1 cellular context compared by ENCODE assay signal in genomic region chr15:56244811-56245576, GRCh38.
TF ChIP-seq lines count a peak whose summit lies in the region.

No MANE protein-coding gene starts in this region.

TF ChIP-seq in HepG2, 621 proteins besides CTCF, POLR2A, EP300 and RAD21 (continued from another document and continues in another):
- TF ChIP-seq MAX (IDR thresholded peaks at IDR 0.05) (peak; percentile 90), ZNF746 (CRISPR knock-in tag; IDR thresholded peaks at IDR 0.05) (peak; percentile 31; the same call in 1 of the 2 replicates), ZNF644 (CRISPR knock-in tag; IDR thresholded peaks at IDR 0.05; ENCODE audit: low read depth) (peak; percentile 88), IRF2 (CRISPR knock-in tag; IDR thresholded peaks at IDR 0.05) (peak; percentile 16; the same call in 1 of the 2 replicates), SPEN (CRISPR knock-in tag; IDR thresholded peaks at IDR 0.05; ENCODE audit: low read depth) (0 out of 2 replicates have a peak, but pooled peaks have one; percentile 29), NFYC (CRISPR knock-in tag; IDR thresholded peaks at IDR 0.05) (peak; percentile 59), NFYB (CRISPR knock-in tag; IDR thresholded peaks at IDR 0.05) (peak; percentile 61; the same call in 1 of the 2 replicates), USF2 (IDR thresholded peaks at IDR 0.05; ENCODE audit: low read depth, low read length) (no peak), USF2 (CRISPR knock-in tag; IDR thresholded peaks at IDR 0.05; ENCODE audit: borderline replicate concordance) (no peak), ZFY (CRISPR knock-in tag; IDR thresholded peaks at IDR 0.05) (peak; percentile 79), THAP9 (CRISPR knock-in tag; IDR thresholded peaks at IDR 0.05; ENCODE audit: borderline replicate concordance) (0 out of 2 replicates have a peak, but pooled peaks have one; percentile 24), ISL2 (CRISPR knock-in tag; IDR thresholded peaks at IDR 0.05) (0 out of 2 replicates have a peak, but pooled peaks have one; percentile 22), ZNF580 (CRISPR knock-in tag; IDR thresholded peaks at IDR 0.05; ENCODE audit: borderline replicate concordance, low read depth) (0 out of 2 replicates have a peak, but pooled peaks have one; percentile 59), PHF21A (CRISPR knock-in tag; IDR thresholded peaks at IDR 0.05) (peak; percentile 74), TOE1 (CRISPR knock-in tag; IDR thresholded peaks at IDR 0.05) (no peak; the same call in 1 of the 2 replicates), TEAD3 (CRISPR knock-in tag; optimal IDR thresholded peaks at IDR 0.05; ENCODE audit: borderline replicate concordance) (peak; percentile 28), ZNF740 (CRISPR knock-in tag; IDR thresholded peaks at IDR 0.05) (peak; percentile 94), FOXP4 (CRISPR knock-in tag; IDR thresholded peaks at IDR 0.05) (peak; percentile 42; the same call in 1 of the 2 replicates), HMGXB3 (CRISPR knock-in tag; IDR thresholded peaks at IDR 0.05; ENCODE audit: borderline replicate concordance) (peak; percentile 56; the same call in 1 of the 2 replicates), FOXC1 (CRISPR knock-in tag; IDR thresholded peaks at IDR 0.05; ENCODE audit: borderline replicate concordance) (0 out of 2 replicates have a peak, but pooled peaks have one; percentile 30), ZNF501 (CRISPR knock-in tag; IDR thresholded peaks at IDR 0.05) (0 out of 2 replicates have a peak, but pooled peaks have one; percentile 35), ZNF777 (CRISPR knock-in tag; IDR thresholded peaks at IDR 0.05) (0 out of 2 replicates have a peak, but pooled peaks have one; percentile 26), TGIF2 (CRISPR knock-in tag; IDR thresholded peaks at IDR 0.05) (peak; percentile 49; the same call in 1 of the 2 replicates), TRAFD1 (CRISPR knock-in tag; IDR thresholded peaks at IDR 0.05; ENCODE audit: borderline replicate concordance) (no peak), NFAT5 (CRISPR knock-in tag; IDR thresholded peaks at IDR 0.05) (0 out of 2 replicates have a peak, but pooled peaks have one; percentile 68), HNF4A (CRISPR knock-in tag; IDR thresholded peaks at IDR 0.05) (peak; percentile 89), SOX6 (IDR thresholded peaks at IDR 0.05) (no peak), SOX6 (CRISPR knock-in tag; IDR thresholded peaks at IDR 0.05) (peak; percentile 26; the same call in 1 of the 2 replicates), CREM (IDR thresholded peaks at IDR 0.05) (peak; percentile 3; the same call in 1 of the 2 replicates), CREM (CRISPR knock-in tag; IDR thresholded peaks at IDR 0.05) (no peak), YEATS2 (CRISPR knock-in tag; IDR thresholded peaks at IDR 0.05; ENCODE audit: borderline replicate concordance) (peak; percentile 28; the same call in 1 of the 2 replicates), DRAP1 (CRISPR knock-in tag; IDR thresholded peaks at IDR 0.05) (peak; percentile 94), CREB1 (IDR thresholded peaks at IDR 0.05) (no peak), CREB1 (CRISPR knock-in tag; IDR thresholded peaks at IDR 0.05) (no peak; the same call in 1 of the 2 replicates)
